In genomic region chr10:23099816-23100215, GRCh38 we compare ENCODE assay signal across 14 cellular contexts. TPM values are rescaled to one million over a fixed set of nuclear protein-coding genes. Genes with fewer than 3 reads are reported as not detected.
DNase-seq lines count a peak whose midpoint lies in the region; ATAC-seq and TF ChIP-seq lines count a peak whose summit lies in the region.
"Had no signal": no experiment of that assay in that cellular context is flagged by ENCODE, and none has a peak within 500 bp of the region (broad histone marks: within the 10 kb centered on the region; RNA-seq: fewer than 3 reads in every experiment).

No MANE protein-coding gene starts in this region.

- in situ Hi-C loops in GM23248 (cut with MboI): no loop called here

- H3K27ac Mint-ChIP-seq in CD8-positive, alpha-beta T cell: no peak overlapping the region

- peaks cover 21% of the 10 kb centered on the region for H3F3A ChIP-seq in GM23248 (ENCODE audit: insufficient read depth)

- no peaks in the 10 kb centered on the region for H3K27me3 Mint-ChIP-seq in CD8-positive, alpha-beta T cell (ENCODE audit: low read depth)
- H3K27me3 Mint-ChIP-seq: activated naive CD4-positive, alpha-beta T cell treated with anti-CD3 and anti-CD28 coated beads, Interleukin-2, amount 50 U/mL, for 24 hours had no signal

- H3K27ac ChIP-seq in GM23248: no peak overlapping the region
- H3K27ac ChIP-seq in CD8-positive, alpha-beta T cell (ENCODE audit: low read depth, low read length): no peak overlapping the region
- H3K27ac ChIP-seq: C4-2B, right atrium auricular region had no signal

- no peak overlapping the region for H3K4me3 ChIP-seq in GM23248
- H3K4me3 ChIP-seq in CD8-positive, alpha-beta T cell (ENCODE audit: low read depth, low read length): no peak overlapping the region
- H3K4me3 ChIP-seq: Peyer's patch, right atrium auricular region had no signal

- intact Hi-C loops in CD8-positive, alpha-beta T cell (cut with DNase I, micrococcal nuclease): loop anchor here (5.0 to 10.0 kb wide), 5 partner anchors 337 to 1565 kb away; partner anchors contain the start of genes DNAJC1 (in 1 of the 2), MLLT10 (in 1 of the 2) and OTUD1 (in 1 of the 2)

- H3K79me2 ChIP-seq in GM23248 (ENCODE audit: insufficient read depth): peaks cover 48% of the 10 kb centered on the region

- H3K4me3 Mint-ChIP-seq in CD8-positive, alpha-beta T cell: no peak overlapping the region

- no peaks in the 10 kb centered on the region; the same call in 1 of the 2 replicates for H3K36me3 ChIP-seq in GM23248 (ENCODE audit: low read depth)
- H3K36me3 ChIP-seq in CD8-positive, alpha-beta T cell (ENCODE audit: insufficient read depth, low read length): no peaks in the 10 kb centered on the region

- CTCF ChIA-PET in CD8-positive, alpha-beta T cell (lab: Charles Lee): no interaction called here

- H3K4me1 Mint-ChIP-seq in CD8-positive, alpha-beta T cell (ENCODE audit: low read depth): peaks cover 34% of the 10 kb centered on the region

- H3K9me3 ChIP-seq in GM23248 (ENCODE audit: low read depth): no peaks in the 10 kb centered on the region
- H3K9me3 ChIP-seq in CD8-positive, alpha-beta T cell (ENCODE audit: low read length): no peaks in the 10 kb centered on the region
- H3K9me3 ChIP-seq: Peyer's patch, right atrium auricular region had no signal

- H3K36me3 Mint-ChIP-seq in CD8-positive, alpha-beta T cell: peaks cover 13% of the 10 kb centered on the region

- DNase-seq in GM23248: peak; percentile 29
- DNase-seq in RPMI7951 (ENCODE audit: low read depth): peak; percentile 28
- peak; percentile 5 for DNase-seq in glomerular visceral epithelial cell (ENCODE audit: extremely low spot score)
- peak; percentile 25 for DNase-seq in pons (ENCODE audit: low spot score)
- no peak for DNase-seq in activated T-cell treated with anti-CD3 and anti-CD28 coated beads, Interleukin-2, amount 50 U/mL, for 1 hour
- DNase-seq in stimulated activated CD8-positive, alpha-beta memory T cell treated with anti-CD3 and anti-CD28 coated beads, Interleukin-4, amount 100 ng/mL, for 48 hours: no peak
- no peak for DNase-seq in CD8-positive, alpha-beta T cell
- DNase-seq: NCI-H1417, NCI-H526 treated with DMSO at 0.1 percent for 48 hours, Peyer's patch had no signal

- no peaks in the 10 kb centered on the region for H3K9me3 Mint-ChIP-seq in CD8-positive, alpha-beta T cell

- no peak overlapping the region for H3K9ac ChIP-seq in GM23248

- WGBS in GM23248 (ENCODE audit: low coverage in 1 of 2, low lambda C conversion rate in 2 of 2, missing lambda C conversion rate in 2 of 2), 2 experiments: 75 to 76% methylated on average over 2 of the region's 2 CpGs

- TF ChIP-seq CTCF in CD8-positive, alpha-beta T cell (IDR thresholded peaks at IDR 0.05): no peak

- POLR2A ChIA-PET in CD8-positive, alpha-beta T cell (lab: Charles Lee): no interaction called here

- H4K20me1 ChIP-seq in GM23248 (ENCODE audit: insufficient read depth): no peaks in the 10 kb centered on the region

- no peak overlapping the region for H3K4me2 ChIP-seq in GM23248 (ENCODE audit: unreplicated experiment)

- no peak overlapping the region for H2AFZ ChIP-seq in GM23248

- no peak for ATAC-seq in GM21786 (IDR thresholded peaks at IDR 0.05; ENCODE audit: unreplicated experiment)
- ATAC-seq in CD8-positive, alpha-beta T cell: no peak

- no peaks in the 10 kb centered on the region for H3K9me2 ChIP-seq in GM23248 (ENCODE audit: insufficient read depth)

- no peaks in the 10 kb centered on the region for H3K27me3 ChIP-seq in GM23248 (replicated peaks; ENCODE audit: insufficient read depth)
- no peaks in the 10 kb centered on the region for H3K27me3 ChIP-seq in CD8-positive, alpha-beta T cell (ENCODE audit: insufficient read depth, low read length)
- H3K27me3 ChIP-seq: Peyer's patch, right atrium auricular region had no signal

- peaks cover 8% of the 10 kb centered on the region for H3K4me1 ChIP-seq in GM23248 (ENCODE audit: insufficient read depth)
- peaks cover 15% of the 10 kb centered on the region for H3K4me1 ChIP-seq in CD8-positive, alpha-beta T cell (ENCODE audit: insufficient read depth, low read length)

RNA-seq across cellular contexts. Expression of gene MSRB2, which starts 4.4 kb away (rescaled TPM):
- total RNA-seq in GM23248 (2014; rRNA removed; shearing (Covaris generic)): 25.0 and 35.0 TPM in 2 replicates
- polyA plus RNA-seq in GM23248 (2016; fragmentation: Nextera tagmentation; extraction: Ambion mirVana): 69.5 and 69.7 TPM in 2 replicates
- total RNA-seq in RPMI7951 (2014; rRNA removed; shearing (Covaris generic)): 25.1 and 31.0 TPM in 2 replicates
- total RNA-seq in CD8-positive, alpha-beta T cell: 1 to 10 TPM; 1.0 to 1.1 TPM

Comparison
In these comparisons a context has a peak if more than half of its experiments do, and no peak if none do; other contexts are left out.
1. DNase-seq: peak in GM23248 (single experiment), RPMI7951 (single experiment), glomerular visceral epithelial cell (single experiment) and pons (single experiment); none in activated T-cell treated with anti-CD3 and anti-CD28 coated beads, Interleukin-2, amount 50 U/mL, for 1 hour (single experiment), stimulated activated CD8-positive, alpha-beta memory T cell treated with anti-CD3 and anti-CD28 coated beads, Interleukin-4, amount 100 ng/mL, for 48 hours (single experiment) and CD8-positive, alpha-beta T cell (0 of 7).
2. RNA of gene MSRB2, which starts 4.4 kb away (total RNA-seq): 25.1 to 31.0 TPM in RPMI7951 and 25.0 to 35.0 TPM in GM23248; 1.0 to 1.1 TPM in CD8-positive, alpha-beta T cell; every median in the first group is over 10 times any median in the second.